Comparison of ENCODE assay signal across 27 cellular contexts in genomic region chr1:5410652-5411051, GRCh38.
"Had no signal": no experiment of that assay in that cellular context is flagged by ENCODE, and none has a peak within 500 bp of the region (broad histone marks: within the 10 kb centered on the region; RNA-seq: fewer than 3 reads in every experiment).

No MANE protein-coding gene starts in this region.

- H3K9me3 Mint-ChIP-seq: activated naive CD8-positive, alpha-beta T cell treated with anti-CD3 and anti-CD28 coated beads, Interleukin-2, amount 50 U/mL, for 24 hours; central memory CD8-positive, alpha-beta T cell had no signal

- DNase-seq: activated CD4-positive, alpha-beta T cell treated with anti-CD3 and anti-CD28 coated beads for 48 hours; activated CD4-positive, alpha-beta T cell treated with anti-CD3 and anti-CD28 coated beads, Interleukin-2, amount 50 U/mL, for 4 hours; activated CD4-positive, CD25-positive, alpha-beta regulatory T cell treated with anti-CD3 and anti-CD28 coated beads, Interleukin-2, amount 50 U/mL, for 72 hours; activated CD8-positive, alpha-beta T cell treated with anti-CD3 and anti-CD28 coated beads, Interleukin-2, amount 10 ng/mL, durations not matched to agents 7 days and 5 days; activated effector memory CD4-positive, alpha-beta T cell treated with anti-CD3 and anti-CD28 coated beads, Interleukin-2, amount 50 U/mL, for 16 hours; activated naive CD4-positive, alpha-beta T cell treated with Interleukin-2 at 50 U/mL for 16 hours; activated naive CD8-positive, alpha-beta T cell treated with anti-CD3 and anti-CD28 coated beads, Interleukin-2, amount 50 U/mL, for 24 hours; activated T-cell treated with anti-CD3 and anti-CD28 coated beads, Interleukin-2, amount 50 U/mL, for 4 hours; amniotic stem cell; body of pancreas; IMR-90; Kasumi-1; KBM-7; NCI-H1048; NCI-H1436 treated with DMSO at 0.1 percent for 48 hours; NCI-H2081 treated with DMSO at 0.1 percent for 48 hours; NCI-H526; NK-92 treated with Interleukin-12 subunit alpha and Interleukin-12 subunit beta, amount 100 ng/mL, for 24 hours; OCI-M1; SHP77 treated with DMSO at 0.1 percent for 48 hours; T-helper 17 cell; T-helper 9 cell had no signal

- H3K27ac ChIP-seq: ascending aorta, body of pancreas, Peyer's patch had no signal

- H3K4me1 ChIP-seq: ascending aorta, body of pancreas, Peyer's patch had no signal

- ATAC-seq: activated CD8-positive, alpha-beta T cell treated with anti-CD3 and anti-CD28 coated beads, Interleukin-2, amount 10 ng/mL, durations not matched to agents 7 days and 5 days; activated naive CD4-positive, alpha-beta T cell treated with anti-CD3 and anti-CD28 coated beads, Interleukin-2, amount 50 U/mL, for 72 hours; activated naive CD8-positive, alpha-beta T cell treated with anti-CD3 and anti-CD28 coated beads, Interleukin-2, amount 50 U/mL, for 24 hours; activated T-cell treated with anti-CD3 and anti-CD28 coated beads, Interleukin-2, amount 50 U/mL, for 4 hours; body of pancreas; T-helper 17 cell; WTC11 had no signal

- H3K9me3 ChIP-seq: ascending aorta, body of pancreas, Peyer's patch had no signal

- H3K27me3 ChIP-seq: ascending aorta, body of pancreas, Peyer's patch had no signal

- H3K4me1 Mint-ChIP-seq: activated naive CD8-positive, alpha-beta T cell treated with anti-CD3 and anti-CD28 coated beads, Interleukin-2, amount 50 U/mL, for 24 hours; WTC11 had no signal

- H3K4me3 ChIP-seq: ascending aorta, body of pancreas, Peyer's patch had no signal

- H3K4me3 Mint-ChIP-seq: activated CD8-positive, alpha-beta T cell treated with anti-CD3 and anti-CD28 coated beads, Interleukin-2, amount 10 ng/mL, durations not matched to agents 7 days and 5 days; activated naive CD8-positive, alpha-beta T cell treated with anti-CD3 and anti-CD28 coated beads, Interleukin-2, amount 50 U/mL, for 24 hours; activated T-cell treated with anti-CD3 and anti-CD28 coated beads, Interleukin-2, amount 50 U/mL, for 4 hours; central memory CD8-positive, alpha-beta T cell; T-helper 17 cell; WTC11 had no signal

- H3K27me3 Mint-ChIP-seq: activated naive CD8-positive, alpha-beta T cell treated with anti-CD3 and anti-CD28 coated beads, Interleukin-2, amount 50 U/mL, for 24 hours; central memory CD8-positive, alpha-beta T cell; T-helper 17 cell had no signal

- H3K36me3 ChIP-seq: ascending aorta, Peyer's patch had no signal

- H3K27ac Mint-ChIP-seq: activated CD8-positive, alpha-beta T cell treated with anti-CD3 and anti-CD28 coated beads, Interleukin-2, amount 10 ng/mL, durations not matched to agents 7 days and 5 days; activated naive CD4-positive, alpha-beta T cell treated with anti-CD3 and anti-CD28 coated beads, Interleukin-2, amount 50 U/mL, for 72 hours; activated naive CD8-positive, alpha-beta T cell treated with anti-CD3 and anti-CD28 coated beads, Interleukin-2, amount 50 U/mL, for 24 hours; T-helper 17 cell; WTC11 had no signal
